Comparison of ENCODE assay signal across 1 cellular context in the genomic region with DNA sequence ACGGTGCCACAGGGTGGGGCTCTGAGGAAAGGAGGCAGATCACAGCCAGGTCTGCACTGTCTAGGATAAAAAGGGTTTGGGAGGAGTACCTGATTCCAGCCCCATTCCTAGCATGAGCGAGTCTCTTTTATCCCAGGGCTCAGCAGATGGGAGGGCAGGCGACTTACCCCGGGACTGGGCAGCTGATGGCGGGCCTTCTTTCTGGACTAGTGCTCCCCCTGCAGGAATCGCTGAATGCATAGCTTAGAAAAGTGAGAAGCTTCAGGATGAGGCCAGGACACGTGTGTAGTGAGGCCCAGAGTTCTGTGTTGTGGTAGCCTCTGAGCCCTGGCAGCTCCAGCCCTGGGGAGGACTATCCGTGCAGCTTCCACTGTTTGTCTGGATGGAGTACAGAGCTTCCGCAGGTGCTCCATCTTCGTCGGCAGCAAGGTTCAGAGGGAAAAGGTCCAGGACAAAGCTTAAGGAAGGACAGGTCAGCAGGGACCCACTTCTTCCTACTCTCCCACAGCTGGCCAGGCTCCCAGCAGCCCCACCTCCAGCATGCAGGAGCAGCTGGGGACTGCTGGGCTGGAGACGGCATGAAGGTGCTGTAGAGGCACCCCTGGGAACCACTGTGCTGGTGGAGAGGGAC.
TF ChIP-seq lines count a peak whose summit lies in the region.

No MANE protein-coding gene starts in this region.

TF ChIP-seq in GM12878, 131 proteins besides CTCF, POLR2A, EP300 and RAD21:
- TF ChIP-seq FOXM1 (IDR thresholded peaks at IDR 0.05; ENCODE audit: low read depth, low read length) = no peak
- TF ChIP-seq, protein P1, sequence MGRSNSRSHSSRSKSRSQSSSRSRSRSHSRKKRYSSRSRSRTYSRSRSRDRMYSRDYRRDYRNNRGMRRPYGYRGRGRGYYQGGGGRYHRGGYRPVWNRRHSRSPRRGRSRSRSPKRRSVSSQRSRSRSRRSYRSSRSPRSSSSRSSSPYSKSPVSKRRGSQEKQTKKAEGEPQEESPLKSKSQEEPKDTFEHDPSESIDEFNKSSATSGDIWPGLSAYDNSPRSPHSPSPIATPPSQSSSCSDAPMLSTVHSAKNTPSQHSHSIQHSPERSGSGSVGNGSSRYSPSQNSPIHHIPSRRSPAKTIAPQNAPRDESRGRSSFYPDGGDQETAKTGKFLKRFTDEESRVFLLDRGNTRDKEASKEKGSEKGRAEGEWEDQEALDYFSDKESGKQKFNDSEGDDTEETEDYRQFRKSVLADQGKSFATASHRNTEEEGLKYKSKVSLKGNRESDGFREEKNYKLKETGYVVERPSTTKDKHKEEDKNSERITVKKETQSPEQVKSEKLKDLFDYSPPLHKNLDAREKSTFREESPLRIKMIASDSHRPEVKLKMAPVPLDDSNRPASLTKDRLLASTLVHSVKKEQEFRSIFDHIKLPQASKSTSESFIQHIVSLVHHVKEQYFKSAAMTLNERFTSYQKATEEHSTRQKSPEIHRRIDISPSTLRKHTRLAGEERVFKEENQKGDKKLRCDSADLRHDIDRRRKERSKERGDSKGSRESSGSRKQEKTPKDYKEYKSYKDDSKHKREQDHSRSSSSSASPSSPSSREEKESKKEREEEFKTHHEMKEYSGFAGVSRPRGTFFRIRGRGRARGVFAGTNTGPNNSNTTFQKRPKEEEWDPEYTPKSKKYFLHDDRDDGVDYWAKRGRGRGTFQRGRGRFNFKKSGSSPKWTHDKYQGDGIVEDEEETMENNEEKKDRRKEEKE (IDR thresholded peaks at IDR 0.05) = no peak
- no peak for TF ChIP-seq DPF2 (IDR thresholded peaks at IDR 0.05)
- no peak for TF ChIP-seq MEF2B (IDR thresholded peaks at IDR 0.05; ENCODE audit: partially characterized antibody, poor library complexity, severe bottlenecking)
- TF ChIP-seq CEBPB (IDR thresholded peaks at IDR 0.05; ENCODE audit: borderline replicate concordance in 1 of 2, low read depth in 2 of 2, low read length in 2 of 2) = no peak
- no peak for TF ChIP-seq SUZ12 (IDR thresholded peaks at IDR 0.05; ENCODE audit: unreplicated experiment)
- TF ChIP-seq BMI1 (IDR thresholded peaks at IDR 0.05; ENCODE audit: borderline replicate concordance) = no peak
- no peak for TF ChIP-seq SMC3 (IDR thresholded peaks at IDR 0.05; ENCODE audit: borderline replicate concordance, low read length)
- TF ChIP-seq POLR2AphosphoS2 (IDR thresholded peaks at IDR 0.05; ENCODE audit: low read depth, low read length) = no peak
- TF ChIP-seq WRNIP1 (IDR thresholded peaks at IDR 0.05; ENCODE audit: borderline replicate concordance, low read depth, low read length) = no peak
- no peak for TF ChIP-seq CBX5 (IDR thresholded peaks at IDR 0.05; ENCODE audit: low read depth)
- TF ChIP-seq HCFC1 (IDR thresholded peaks at IDR 0.05; ENCODE audit: low read length) = no peak
- TF ChIP-seq, protein P2, sequence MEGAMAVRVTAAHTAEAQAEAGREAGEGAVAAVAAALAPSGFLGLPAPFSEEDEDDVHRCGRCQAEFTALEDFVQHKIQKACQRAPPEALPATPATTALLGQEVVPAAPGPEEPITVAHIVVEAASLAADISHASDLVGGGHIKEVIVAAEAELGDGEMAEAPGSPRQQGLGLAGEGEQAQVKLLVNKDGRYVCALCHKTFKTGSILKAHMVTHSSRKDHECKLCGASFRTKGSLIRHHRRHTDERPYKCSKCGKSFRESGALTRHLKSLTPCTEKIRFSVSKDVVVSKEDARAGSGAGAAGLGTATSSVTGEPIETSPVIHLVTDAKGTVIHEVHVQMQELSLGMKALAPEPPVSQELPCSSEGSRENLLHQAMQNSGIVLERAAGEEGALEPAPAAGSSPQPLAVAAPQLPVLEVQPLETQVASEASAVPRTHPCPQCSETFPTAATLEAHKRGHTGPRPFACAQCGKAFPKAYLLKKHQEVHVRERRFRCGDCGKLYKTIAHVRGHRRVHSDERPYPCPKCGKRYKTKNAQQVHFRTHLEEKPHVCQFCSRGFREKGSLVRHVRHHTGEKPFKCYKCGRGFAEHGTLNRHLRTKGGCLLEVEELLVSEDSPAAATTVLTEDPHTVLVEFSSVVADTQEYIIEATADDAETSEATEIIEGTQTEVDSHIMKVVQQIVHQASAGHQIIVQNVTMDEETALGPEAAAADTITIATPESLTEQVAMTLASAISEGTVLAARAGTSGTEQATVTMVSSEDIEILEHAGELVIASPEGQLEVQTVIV (IDR thresholded peaks at IDR 0.05; ENCODE audit: borderline replicate concordance, partially characterized antibody) = no peak
